Comparison of ENCODE assay signal across 23 cellular contexts in the genomic region with DNA sequence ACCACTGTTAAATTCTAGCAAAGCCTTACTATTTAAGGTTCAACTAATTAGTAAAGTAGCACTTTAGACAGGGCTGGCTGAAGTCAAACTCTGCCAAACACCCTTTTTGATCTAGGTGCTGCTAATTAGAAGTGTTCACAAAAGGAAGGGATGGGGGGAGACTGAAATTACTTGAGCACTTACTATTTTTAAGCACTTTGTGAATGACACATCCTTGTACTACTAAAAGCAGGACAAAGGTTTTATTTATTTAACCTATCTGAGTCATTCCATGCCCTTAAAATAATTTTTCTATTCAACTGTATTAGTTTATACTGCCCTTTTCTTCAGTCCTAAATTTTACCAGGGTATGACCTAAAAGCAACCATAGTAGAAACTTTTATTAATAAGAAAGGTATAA. TPM values are rescaled to one million over a fixed set of nuclear protein-coding genes. Genes with fewer than 3 reads are reported as not detected.
A peak's percentile ranks its signal among the peaks of the same experiment; 100 is the strongest.
DNase-seq lines count a peak whose midpoint lies in the region; ATAC-seq, FAIRE-seq and TF ChIP-seq lines count a peak whose summit lies in the region.
"Had no signal": no experiment of that assay in that cellular context is flagged by ENCODE, and none has a peak within 500 bp of the region (broad histone marks: within the 10 kb centered on the region; RNA-seq: fewer than 3 reads in every experiment).

No MANE protein-coding gene starts in this region.

- no peak for TF ChIP-seq RAD21 in GM12878 (IDR thresholded peaks at IDR 0.05; ENCODE audit: insufficient read depth, low read depth, low read length)

- in situ Hi-C loops in GM12878 (cut with MboI): no loop called here

- no peak for TF ChIP-seq EP300 in GM12878 (IDR thresholded peaks at IDR 0.05; ENCODE audit: borderline replicate concordance in 1 of 2, control insufficient read depth in 1 of 2, low read depth in 2 of 2, low read length in 2 of 2)

- no peak overlapping the region for H3K9ac ChIP-seq in GM12878 (ENCODE audit: control insufficient read depth, insufficient read depth, low read length)

- no peak overlapping the region for H3K4me2 ChIP-seq in GM12878 (ENCODE audit: control insufficient read depth, insufficient read depth)

- intact Hi-C loops in GM12878 (cut with micrococcal nuclease; ENCODE audit: unreplicated experiment) (no loop called here), left colon (cut with DNase I, micrococcal nuclease) (no loop called here)

- RAD21 ChIA-PET in GM12878 (lab: Charles Lee; ENCODE audit: unreplicated experiment): interaction anchor here (1.2 kb wide), 1 partner anchor 73 kb away, joined by 3 read pairs; no protein-coding TSS in a partner anchor

- H3K79me2 ChIP-seq in GM12878 (ENCODE audit: control insufficient read depth, insufficient read depth, low read length): no peaks in the 10 kb centered on the region

- H3K36me3 ChIP-seq in GM12878 (ENCODE audit: control insufficient read depth in 2 of 2, insufficient read depth in 2 of 2, low read length in 1 of 2): peaks cover 0 to 8% of the 10 kb centered on the region in 2 experiments; a peak in 3 of 4 replicates
- peaks cover 9 to 32% of the 10 kb centered on the region in 2 donors for H3K36me3 ChIP-seq in lung (ENCODE audit: control insufficient read depth in 2 of 2, insufficient read depth in 2 of 2, low read length in 2 of 2)
- H3K36me3 ChIP-seq: prostate gland had no signal

- POLR2A ChIA-PET in GM12878 (lab: Charles Lee): no interaction called here

- H3K27me3 ChIP-seq in GM12878 (replicated peaks in 1 of 2; ENCODE audit: control insufficient read depth in 2 of 2, insufficient read depth in 2 of 2, low read length in 1 of 2): no peaks in the 10 kb centered on the region
- no peaks in the 10 kb centered on the region for H3K27me3 ChIP-seq in lung (ENCODE audit: control insufficient read depth, insufficient read depth)
- H3K27me3 ChIP-seq: brain microvascular endothelial cell had no signal

- peak; percentile 8 for DNase-seq in GM12878 (ENCODE audit: low read depth, low spot score)
- no peak for DNase-seq in lung (ENCODE audit: low spot score)
- no peak for DNase-seq in NCI-H82 (lab: John Stamatoyannopoulos, UW)
- DNase-seq in nucleus accumbens (lab: John Stamatoyannopoulos, UW): no peak
- no peak for DNase-seq in left colon
- DNase-seq: activated CD4-positive, alpha-beta memory T cell treated with anti-CD3 and anti-CD28 coated beads, Interleukin-2, amount 10 ng/mL, durations not matched to agents 7 days and 5 days; activated T-cell treated with anti-CD3 and anti-CD28 coated beads, Interleukin-2, amount 50 U/mL, for 4 hours; AML-193; brain microvascular endothelial cell; Caco-2; glutamatergic neuron; immature natural killer cell; KG1; NCI-H1417 treated with DMSO at 0.1 percent for 48 hours; NCI-H2227 treated with DMSO at 0.1 percent for 48 hours; stimulated activated CD4-positive, alpha-beta T cell treated with anti-CD3 and anti-CD28 coated beads, Interleukin-12 subunit alpha, Interleukin-12 subunit beta, amount 100 ng/mL, for 4 hours had no signal

- H4K20me1 ChIP-seq in GM12878 (ENCODE audit: control insufficient read depth, insufficient read depth): no peaks in the 10 kb centered on the region

- peak; percentile 58 for ATAC-seq in GM18511 (IDR thresholded peaks at IDR 0.05; ENCODE audit: unreplicated experiment)
- peak; percentile 72 for ATAC-seq in HG02870 (IDR thresholded peaks at IDR 0.05; ENCODE audit: unreplicated experiment)
- peak; percentile 67 for ATAC-seq in GM12878
- ATAC-seq in lung (ENCODE audit: insufficient read depth, low FRiP score): peak; percentile 78
- ATAC-seq in HG03432 (IDR thresholded peaks at IDR 0.05; ENCODE audit: unreplicated experiment): no peak
- ATAC-seq in left colon: no peak
- ATAC-seq: activated naive CD4-positive, alpha-beta T cell treated with anti-CD3 and anti-CD28 coated beads, Interleukin-2, amount 50 U/mL, for 72 hours; activated T-cell treated with anti-CD3 and anti-CD28 coated beads, Interleukin-2, amount 50 U/mL, for 4 hours had no signal

- H3K9me3 ChIP-seq in GM12878 (replicated peaks; ENCODE audit: control insufficient read depth, insufficient read depth, low read length) (no peaks in the 10 kb centered on the region), lung (ENCODE audit: control insufficient read depth in 2 of 2, insufficient read depth in 1 of 2, low read length in 1 of 2) (no peaks in the 10 kb centered on the region)
- H3K9me3 ChIP-seq: Caco-2, prostate gland, thoracic aorta had no signal

- CTCF ChIA-PET in GM12878 (lab: Yijun Ruan, JAX): interaction anchor here (0.7 to 0.9 kb wide), 2 partner anchors 19 to 21 kb away, joined by 3 read pairs; a partner anchor contains a TSS

- no TSS peak for BruUV-seq in GM12878 (replicated peaks; lab: Mats Ljungman, UMichigan)

- no peak overlapping the region for H3K27ac ChIP-seq in GM12878 (ENCODE audit: control insufficient read depth, insufficient read depth)
- no peak overlapping the region for H3K27ac ChIP-seq in lung (ENCODE audit: low read depth in 1 of 2, low read length in 1 of 2)
- H3K27ac ChIP-seq: brain microvascular endothelial cell, HL-60, prostate gland, thoracic aorta had no signal

- H3K4me3 ChIP-seq in GM12878 (no peak overlapping the region), lung (no peak overlapping the region)
- H3K4me3 ChIP-seq: prostate gland, thoracic aorta had no signal

- H2AFZ ChIP-seq in GM12878 (ENCODE audit: control insufficient read depth, low read depth, low read length): no peak overlapping the region

- TF ChIP-seq CTCF in GM12878 (IDR thresholded peaks at IDR 0.05 in 2 of 3, conservative IDR thresholded peaks at IDR 0.05 in 1 of 3; ENCODE audit: control insufficient read depth in 2 of 3, extremely low read depth in 1 of 3, insufficient read depth in 1 of 3, low read depth in 3 of 3, low read length in 3 of 3) (no peak), lung (IDR thresholded peaks at IDR 0.05; ENCODE audit: control extremely low read depth, extremely low read depth) (no peak)

- SMC1A ChIA-PET in GM12878 (lab: Charles Lee; ENCODE audit: uncharacterized antibody, unreplicated experiment): interaction anchor here (0.6 kb wide), 1 partner anchor 11 kb away, joined by 4 read pairs; no protein-coding TSS in a partner anchor

- no peak for FAIRE-seq in GM12878 (lab: Jason Lieb, UNC)

- H3K4me1 ChIP-seq in GM12878 (ENCODE audit: control insufficient read depth, insufficient read depth, low read length) (no peaks in the 10 kb centered on the region), lung (ENCODE audit: control insufficient read depth in 2 of 2, insufficient read depth in 2 of 2, low read length in 2 of 2) (peaks cover 0 to 2% of the 10 kb centered on the region in 2 donors)
- H3K4me1 ChIP-seq: prostate gland had no signal

- TF ChIP-seq POLR2A in GM12878 (IDR thresholded peaks at IDR 0.05; ENCODE audit: low read depth, low read length): no peak

TF ChIP-seq in GM12878, 131 proteins besides CTCF, POLR2A, EP300 and RAD21 (continues in another document):
- TF ChIP-seq, protein P1, sequence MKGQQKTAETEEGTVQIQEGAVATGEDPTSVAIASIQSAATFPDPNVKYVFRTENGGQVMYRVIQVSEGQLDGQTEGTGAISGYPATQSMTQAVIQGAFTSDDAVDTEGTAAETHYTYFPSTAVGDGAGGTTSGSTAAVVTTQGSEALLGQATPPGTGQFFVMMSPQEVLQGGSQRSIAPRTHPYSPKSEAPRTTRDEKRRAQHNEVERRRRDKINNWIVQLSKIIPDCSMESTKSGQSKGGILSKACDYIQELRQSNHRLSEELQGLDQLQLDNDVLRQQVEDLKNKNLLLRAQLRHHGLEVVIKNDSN (IDR thresholded peaks at IDR 0.05; ENCODE audit: borderline replicate concordance, extremely low read length, insufficient read depth, low read depth, low read length): no peak
- TF ChIP-seq FOXK2 (IDR thresholded peaks at IDR 0.05): no peak
- TF ChIP-seq NFIC (IDR thresholded peaks at IDR 0.05; ENCODE audit: low read depth, low read length): peak; percentile 50; the same call in 1 of the 2 replicates
- TF ChIP-seq HDAC2 (IDR thresholded peaks at IDR 0.05): no peak
- TF ChIP-seq EED (IDR thresholded peaks at IDR 0.05; ENCODE audit: low read depth): no peak
- TF ChIP-seq, protein P2, sequence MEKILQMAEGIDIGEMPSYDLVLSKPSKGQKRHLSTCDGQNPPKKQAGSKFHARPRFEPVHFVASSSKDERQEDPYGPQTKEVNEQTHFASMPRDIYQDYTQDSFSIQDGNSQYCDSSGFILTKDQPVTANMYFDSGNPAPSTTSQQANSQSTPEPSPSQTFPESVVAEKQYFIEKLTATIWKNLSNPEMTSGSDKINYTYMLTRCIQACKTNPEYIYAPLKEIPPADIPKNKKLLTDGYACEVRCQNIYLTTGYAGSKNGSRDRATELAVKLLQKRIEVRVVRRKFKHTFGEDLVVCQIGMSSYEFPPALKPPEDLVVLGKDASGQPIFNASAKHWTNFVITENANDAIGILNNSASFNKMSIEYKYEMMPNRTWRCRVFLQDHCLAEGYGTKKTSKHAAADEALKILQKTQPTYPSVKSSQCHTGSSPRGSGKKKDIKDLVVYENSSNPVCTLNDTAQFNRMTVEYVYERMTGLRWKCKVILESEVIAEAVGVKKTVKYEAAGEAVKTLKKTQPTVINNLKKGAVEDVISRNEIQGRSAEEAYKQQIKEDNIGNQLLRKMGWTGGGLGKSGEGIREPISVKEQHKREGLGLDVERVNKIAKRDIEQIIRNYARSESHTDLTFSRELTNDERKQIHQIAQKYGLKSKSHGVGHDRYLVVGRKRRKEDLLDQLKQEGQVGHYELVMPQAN (conservative IDR thresholded peaks at IDR 0.05): no peak
- TF ChIP-seq SUPT20H (IDR thresholded peaks at IDR 0.05; ENCODE audit: borderline replicate concordance, control insufficient read depth, low read depth, low read length): no peak

RNA-seq across cellular contexts. Expression of a gene that starts 20.1 kb away (rescaled TPM):
- 41.6 and 43.2 TPM in 2 replicates for total RNA-seq in GM12878 (2013; cell fraction: nucleolus; rRNA removed)
- total RNA-seq in GM12878 (2014; rRNA removed) (8.1 and 9.0 TPM in 2 replicates), GM12878 (2014; rRNA removed; fragmentation: Illumina TruSeq; extraction: Trizol) (17.4 and 20.1 TPM in 2 replicates), GM12878 (2021) (17.5 and 21.5 TPM in 2 replicates), lung (100 to 1,000 TPM in 1 of 2 donors, 10 to 100 TPM in 1; 80.4 to 484 TPM), left colon (10 to 100 TPM; 14.4 to 21.2 TPM)
- polyA plus RNA-seq in GM12878 (2011; ENCODE audit: low read depth): 10.4 TPM
- polyA plus RNA-seq in GM12878 (2011; rRNA removed) (33.7 and 56.7 TPM in 2 replicates), GM12878 (2014; fragmentation: Illumina TruSeq; extraction: Trizol) (36.4 and 46.9 TPM in 2 replicates), GM12878 (2014; fragmentation: Nextera tagmentation; extraction: Ambion mirVana) (10 to 100 TPM; 31.3 to 43.5 TPM), GM12878 (2014; rRNA removed) (19.2 and 21.6 TPM in 2 replicates), GM12878 (2016; fragmentation: Nextera tagmentation; extraction: Ambion mirVana) (10 to 100 TPM; 33.0 to 35.8 TPM), lung (10 to 100 TPM; 32.5 to 88.2 TPM)
- 12.8 and 14.7 TPM in 2 replicates for polyA plus RNA-seq in GM12878 (2011; cell fraction: cytosol; rRNA removed)
- 21.7 and 30.6 TPM in 2 replicates for polyA plus RNA-seq in GM12878 (2011; cell fraction: nucleus; rRNA removed)
- 20.7 and 21.4 TPM in 2 replicates for polyA plus RNA-seq in GM12878 (2012)
- polyA minus RNA-seq in GM12878 (2011; rRNA and poly(A)+ RNA removed): 17.1 and 23.0 TPM in 2 replicates
- 7.6 and 9.1 TPM in 2 replicates for polyA minus RNA-seq in GM12878 (2011; cell fraction: cytosol; rRNA and poly(A)+ RNA removed)
- 29.9 and 30.5 TPM in 2 replicates for polyA minus RNA-seq in GM12878 (2011; cell fraction: nucleus; rRNA and poly(A)+ RNA removed)

Comparison
In these comparisons a context has a peak if more than half of its experiments do, and no peak if none do; other contexts are left out.
1. ATAC-seq: peak in GM18511 (single experiment), HG02870 (single experiment), GM12878 (single experiment) and lung (single experiment); none in HG03432 (single experiment) and left colon (single experiment).